In the genomic region with DNA sequence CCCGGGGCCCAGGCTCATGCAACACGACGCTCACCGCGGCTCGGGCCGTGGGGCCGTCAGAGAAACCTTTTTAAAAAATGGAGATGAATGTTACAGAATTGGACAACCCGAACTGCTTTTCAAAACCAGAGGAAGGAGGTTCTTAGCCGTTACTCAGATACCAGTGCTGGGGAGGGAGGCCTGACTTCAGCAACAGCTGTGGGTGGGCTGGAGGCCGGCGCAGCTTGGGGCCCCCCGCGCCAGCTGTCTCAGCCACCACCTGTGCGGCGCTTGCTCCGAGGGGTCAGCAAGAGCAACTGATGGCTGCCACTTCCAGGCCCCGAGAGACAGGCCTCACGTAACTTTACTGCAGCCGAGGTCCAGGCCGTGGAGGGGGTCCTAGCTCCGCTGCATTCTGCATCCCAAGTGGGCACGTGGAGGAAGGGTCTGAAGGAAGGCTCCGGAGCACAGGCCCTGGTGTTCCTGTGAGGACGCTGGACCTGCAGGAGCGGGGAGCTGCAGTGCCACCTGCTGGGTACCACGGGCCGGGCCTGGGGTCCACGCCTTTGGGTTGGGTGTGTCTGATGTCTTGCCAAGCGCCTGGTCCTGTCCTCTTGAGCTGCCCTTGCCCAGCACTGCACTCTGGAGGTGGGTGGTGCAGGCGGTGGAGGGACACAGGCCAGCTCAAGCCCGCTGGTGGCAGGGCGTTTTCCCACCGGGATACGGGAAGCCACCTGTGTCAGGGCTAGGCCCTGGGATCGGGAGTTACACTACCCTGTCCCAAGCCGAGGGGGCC, we compare ENCODE assay signal across 8 cellular contexts. TPM values are rescaled to one million over a fixed set of nuclear protein-coding genes. Genes with fewer than 3 reads are reported as not detected.
DNase-seq lines count a peak whose midpoint lies in the region; ATAC-seq and TF ChIP-seq lines count a peak whose summit lies in the region.

No MANE protein-coding gene starts in this region.

- intact Hi-C loops in colonic mucosa (cut with DNase I), result loop anchor here (10.0 kb wide), 1 partner anchor 80 kb away; the partner anchor contains the start of genes NOL9 and TAS1R1
- intact Hi-C loops in upper lobe of right lung (cut with DNase I), result no loop called here

- H3K9me3 Mint-ChIP-seq in mesothelial cell of epicardium, result no peaks in the 10 kb centered on the region

- H3K27me3 ChIP-seq in HAP-1 (ENCODE audit: low read depth) (no peaks in the 10 kb centered on the region), colonic mucosa (no peaks in the 10 kb centered on the region), upper lobe of right lung (no peaks in the 10 kb centered on the region)

- peak overlapping the region; percentile 22 for H3K27ac Mint-ChIP-seq in mesothelial cell of epicardium

- H3K27ac ChIP-seq in VCaP (no peak overlapping the region), colonic mucosa (no peak overlapping the region), upper lobe of right lung (no peak overlapping the region)

- no peaks in the 10 kb centered on the region for H3K4me1 Mint-ChIP-seq in mesothelial cell of epicardium

- DNase-seq in AG09319 (ENCODE audit: extremely low read depth, low read depth) (no peak), HAP-1 (ENCODE audit: low spot score in 2 of 2) (peak; percentile 10 to 68), colonic mucosa (peak; percentile 62), mesothelial cell of epicardium (ENCODE audit: low spot score in 2 of 2, unreplicated experiment in 2 of 2) (peak in 1 of 2 experiments; percentile 57), upper lobe of right lung (peak; percentile 82), NCI-H446 treated with DMSO at 0.1 percent for 48 hours (lab: John Stamatoyannopoulos, UW) (no peak), medulla oblongata (ENCODE audit: extremely low spot score) (no peak)

- in situ Hi-C loops in HAP-1 (cut with MboI; ENCODE audit: low sequenced_read_pairs), result no loop called here

- H3K36me3 ChIP-seq in HAP-1 (replicated peaks) (peaks cover 70% of the 10 kb centered on the region), colonic mucosa (no peaks in the 10 kb centered on the region), upper lobe of right lung (peaks cover 97% of the 10 kb centered on the region)

- no peaks in the 10 kb centered on the region for H3K27me3 Mint-ChIP-seq in mesothelial cell of epicardium (ENCODE audit: low read depth)

- H3K4me3 Mint-ChIP-seq in mesothelial cell of epicardium, result no peak overlapping the region

- H3K9me3 ChIP-seq in HAP-1, result no peaks in the 10 kb centered on the region
- no peaks in the 10 kb centered on the region for H3K9me3 ChIP-seq in colonic mucosa
- H3K9me3 ChIP-seq in upper lobe of right lung, result no peaks in the 10 kb centered on the region

- H3K4me3 ChIP-seq in HAP-1 (no peak overlapping the region), colonic mucosa (no peak overlapping the region), upper lobe of right lung (no peak overlapping the region)

- ATAC-seq in upper lobe of right lung, result peak; percentile 83

- no peaks in the 10 kb centered on the region for H3K4me1 ChIP-seq in HAP-1
- no peaks in the 10 kb centered on the region for H3K4me1 ChIP-seq in colonic mucosa
- H3K4me1 ChIP-seq in upper lobe of right lung, result no peaks in the 10 kb centered on the region

- no peak overlapping the region for H3K9ac ChIP-seq in colonic mucosa (ENCODE audit: low read depth in 2 of 2, low read length in 2 of 2)

- TF ChIP-seq CTCF in AG09319 (IDR thresholded peaks at IDR 0.05; ENCODE audit: low read depth, low read length) (peak; percentile 35), VCaP (conservative IDR thresholded peaks at IDR 0.05) (peak; percentile 83), colonic mucosa (IDR thresholded peaks at IDR 0.05) (peak; percentile 42), mesothelial cell of epicardium (IDR thresholded peaks at IDR 0.05; ENCODE audit: unreplicated experiment) (no peak), upper lobe of right lung (IDR thresholded peaks at IDR 0.05) (peak; percentile 51)

- H3K36me3 Mint-ChIP-seq in mesothelial cell of epicardium, result peaks cover 23% of the 10 kb centered on the region

RNA-seq across cellular contexts. Expression of gene THAP3, which starts 9.8 kb away (rescaled TPM):
- 10 to 100 TPM in 1 of 2 donors, 1 to 10 TPM in 1; 9.1 to 18.2 TPM for total RNA-seq in colonic mucosa
- total RNA-seq in mesothelial cell of epicardium, result 19.8 to 22.9 TPM (median 20.0 TPM) in 3 replicates
- total RNA-seq in upper lobe of right lung, result 15.3 TPM

RNA-seq across cellular contexts. Expression of gene PHF13, which starts 20.9 kb away (rescaled TPM):
- total RNA-seq in colonic mucosa (10 to 100 TPM in 1 of 2 donors, 1 to 10 TPM in 1; 8.0 to 13.4 TPM), mesothelial cell of epicardium (33.7 to 35.0 TPM (median 34.0 TPM) in 3 replicates), upper lobe of right lung (10.8 TPM)

RNA-seq across cellular contexts. Expression of gene KLHL21, which starts 31.8 kb away (rescaled TPM):
- total RNA-seq in colonic mucosa (1 to 10 TPM; 9.4 TPM), mesothelial cell of epicardium (22.0 to 25.1 TPM (median 23.4 TPM) in 3 replicates), upper lobe of right lung (21.8 TPM)

RNA-seq across cellular contexts. Expression of gene ZBTB48, which starts 54.7 kb away (rescaled TPM):
- total RNA-seq in colonic mucosa, result 10 to 100 TPM; 37.0 to 44.5 TPM
- total RNA-seq in mesothelial cell of epicardium, result 33.6 to 41.5 TPM (median 33.8 TPM) in 3 replicates
- total RNA-seq in upper lobe of right lung, result 31.5 TPM

Comparison
In these comparisons a context has a peak if more than half of its experiments do, and no peak if none do; other contexts are left out.
1. DNase-seq: peak in HAP-1 (2 of 2), colonic mucosa (single experiment) and upper lobe of right lung (single experiment); none in AG09319 (single experiment), NCI-H446 treated with DMSO at 0.1 percent for 48 hours (single experiment) and medulla oblongata (single experiment).